7 cellular contexts compared by ENCODE assay signal in genomic region chrX:68693481-68694410, GRCh38. TPM values are rescaled to one million over a fixed set of nuclear protein-coding genes. Genes with fewer than 3 reads are reported as not detected.
DNase-seq lines count a peak whose midpoint lies in the region; ATAC-seq, FAIRE-seq and TF ChIP-seq lines count a peak whose summit lies in the region.

No MANE protein-coding gene starts in this region.

- DNase-seq in HTR-8/SVneo (ENCODE audit: insufficient read length, low spot score) (peak; percentile 63), WTC11 (ENCODE audit: low spot score) (peak; percentile 83), fibroblast of villous mesenchyme (ENCODE audit: low read depth) (peak; percentile 35), myocyte (ENCODE audit: low read depth) (peak; percentile 80), aorta (peak; percentile 90 to 91)

- H3K27ac ChIP-seq in aorta (ENCODE audit: low read depth in 1 of 2, low read length in 2 of 2): no peak overlapping the region

- no peaks in the 10 kb centered on the region for H3K9me3 Mint-ChIP-seq in WTC11

- H3K36me3 Mint-ChIP-seq in WTC11: 0 out of 2 replicates have a peak, but pooled peaks cover 3% of the 10 kb centered on the region

- peaks cover 33% of the 10 kb centered on the region for H3K4me1 Mint-ChIP-seq in WTC11

- peaks cover 10% of the 10 kb centered on the region for H3K27me3 Mint-ChIP-seq in WTC11 (ENCODE audit: low read depth)

- H3K27me3 ChIP-seq in aorta (ENCODE audit: control insufficient read depth in 1 of 2, insufficient read depth in 2 of 2, low read length in 1 of 2): no peaks in the 10 kb centered on the region

- no peaks in the 10 kb centered on the region for H3K36me3 ChIP-seq in aorta (ENCODE audit: control insufficient read depth in 1 of 2, insufficient read depth in 2 of 2, low read length in 1 of 2)

- POLR2A ChIA-PET in WTC11 (lab: Charles Lee): interaction anchor here (1.3 kb wide), 1 partner anchor 21 kb away, joined by 4 read pairs; no protein-coding TSS in a partner anchor

- intact Hi-C loops in aorta (cut with DNase I): no loop called here

- H3K9me3 ChIP-seq in aorta (ENCODE audit: control insufficient read depth, low read length): no peaks in the 10 kb centered on the region

- H3K4me3 Mint-ChIP-seq in WTC11: peak overlapping the region; percentile 64

- TF ChIP-seq CTCF in WTC11 (IDR thresholded peaks at IDR 0.05) (no peak), fibroblast of villous mesenchyme (IDR thresholded peaks at IDR 0.05; ENCODE audit: insufficient read depth, low read depth, low read length) (no peak)

- H3K27ac Mint-ChIP-seq in WTC11: no peak overlapping the region

- 4 to 30% methylated on average over 77 to 81 of the region's 81 CpGs for WGBS in aorta, 2 donors

- FAIRE-seq in HTR-8/SVneo (lab: Jason Lieb, UNC): no peak

- H3K4me3 ChIP-seq in fibroblast of villous mesenchyme (ENCODE audit: low read depth, low read length): peak overlapping the region; percentile 52
- H3K4me3 ChIP-seq in aorta (ENCODE audit: low read length in 2 of 2): peak overlapping the region; percentile 28 to 57

- peak; percentile 41 for ATAC-seq in GM18511 (IDR thresholded peaks at IDR 0.05; ENCODE audit: unreplicated experiment)
- ATAC-seq in WTC11: peak; percentile 91
- ATAC-seq in aorta (ENCODE audit: low FRiP score): peak; percentile 81
- ATAC-seq in GM21360 (IDR thresholded peaks at IDR 0.05; ENCODE audit: unreplicated experiment): no peak

- no peaks in the 10 kb centered on the region for H3K4me1 ChIP-seq in aorta (ENCODE audit: control insufficient read depth in 1 of 2, insufficient read depth in 2 of 2, low read length in 2 of 2)

- CTCF ChIA-PET in WTC11 (lab: Charles Lee): interaction anchor here (0.5 to 2.2 kb wide), 5 partner anchors 8 to 847 kb away, joined by 3 to 11 read pairs (median 3); no protein-coding TSS in a partner anchor

TF ChIP-seq in WTC11, 78 proteins besides CTCF, POLR2A, EP300 and RAD21:
- TF ChIP-seq E2F4 (CRISPR knock-in tag; IDR thresholded peaks at IDR 0.05; ENCODE audit: borderline replicate concordance, low read depth) (no peak), FOXP1 (CRISPR knock-in tag; IDR thresholded peaks at IDR 0.05; ENCODE audit: borderline replicate concordance) (0 out of 2 replicates have a peak, but pooled peaks have one; percentile 44), RELA (CRISPR knock-in tag; IDR thresholded peaks at IDR 0.05; ENCODE audit: borderline replicate concordance) (peak; percentile 42; the same call in 1 of the 2 replicates), HMGA2 (CRISPR knock-in tag; IDR thresholded peaks at IDR 0.05) (no peak), SP1 (CRISPR knock-in tag; conservative IDR thresholded peaks at IDR 0.05) (peak; percentile 40; the same call in 1 of the 2 replicates)

RNA-seq across cellular contexts. Expression of gene STARD8, which starts 46.3 kb away (rescaled TPM):
- total RNA-seq in WTC11 (2021) (3.1 to 8.5 TPM (median 3.8 TPM) in 3 replicates), fibroblast of villous mesenchyme (0.97 and 2.6 TPM in 2 replicates), myocyte (3.3 and 3.4 TPM in 2 replicates), aorta (10 to 100 TPM; 11.8 to 17.9 TPM)
- polyA plus RNA-seq in myocyte (2012): 1.1 TPM
- polyA plus RNA-seq in aorta: 1 to 10 TPM; 1.9 to 3.3 TPM

Comparison
In these comparisons a context has a peak if more than half of its experiments do, and no peak if none do; other contexts are left out.
1. DNase-seq: peak in every context shown above with its lines; median percentile 90 in aorta; 83 in WTC11; 80 in myocyte; 63 in HTR-8/SVneo; 35 in fibroblast of villous mesenchyme.